ENCODE assay signal across 8 cellular contexts in genomic region chr2:96531872-96532505, GRCh38. TPM values are rescaled to one million over a fixed set of nuclear protein-coding genes. Genes with fewer than 3 reads are reported as not detected.
A peak's percentile ranks its signal among the peaks of the same experiment; 100 is the strongest.
DNase-seq lines count a peak whose midpoint lies in the region; ATAC-seq, FAIRE-seq and TF ChIP-seq lines count a peak whose summit lies in the region.

No MANE protein-coding gene starts in this region.

- TF ChIP-seq POLR2A in esophagus squamous epithelium (IDR thresholded peaks at IDR 0.05), result peak in 3 of 4 donors; percentile 15 to 72 (median 36)

- no peaks in the 10 kb centered on the region for H3K36me3 Mint-ChIP-seq in IgD-negative memory B cell
- H3K36me3 Mint-ChIP-seq in activated T-helper 1 cell treated with anti-CD3 and anti-CD28 coated beads, Interleukin-12 subunit alpha, Interleukin-12 subunit beta, Interleukin-2, Interleukin-4 antibody, amounts not matched to agents 30 ng/mL and 10 ng/mL and 1 ng/mL, durations not matched to agents 14 hours and 24 hours and 36 hours (ENCODE audit: low read depth), result peaks cover 1% of the 10 kb centered on the region

- peak overlapping the region; percentile 70 to 96 (median 92) for H3K27ac ChIP-seq in esophagus squamous epithelium

- H3K36me3 ChIP-seq in esophagus squamous epithelium, result no peaks in the 10 kb centered on the region

- H3K4me3 Mint-ChIP-seq in IgD-negative memory B cell, result peak overlapping the region; percentile 68 to 93 (median 85)
- peak overlapping the region; percentile 78 for H3K4me3 Mint-ChIP-seq in activated T-helper 1 cell treated with anti-CD3 and anti-CD28 coated beads, Interleukin-12 subunit alpha, Interleukin-12 subunit beta, Interleukin-2, Interleukin-4 antibody, amounts not matched to agents 30 ng/mL and 10 ng/mL and 1 ng/mL, durations not matched to agents 14 hours and 24 hours and 36 hours

- peaks cover 0 to 77% (median 0%) of the 10 kb centered on the region in 4 donors for H3K27me3 ChIP-seq in esophagus squamous epithelium

- 5 to 7% methylated on average over 12 to 20 of the region's 23 CpGs for WGBS in esophagus squamous epithelium, 2 donors

- H3K9me3 Mint-ChIP-seq in IgD-negative memory B cell, result no peaks in the 10 kb centered on the region
- H3K9me3 Mint-ChIP-seq in activated T-helper 1 cell treated with anti-CD3 and anti-CD28 coated beads, Interleukin-12 subunit alpha, Interleukin-12 subunit beta, Interleukin-2, Interleukin-4 antibody, amounts not matched to agents 30 ng/mL and 10 ng/mL and 1 ng/mL, durations not matched to agents 14 hours and 24 hours and 36 hours, result no peaks in the 10 kb centered on the region

- peaks cover 15 to 29% (median 25%) of the 10 kb centered on the region in 3 donors for H3K4me1 Mint-ChIP-seq in IgD-negative memory B cell
- H3K4me1 Mint-ChIP-seq in activated T-helper 1 cell treated with anti-CD3 and anti-CD28 coated beads, Interleukin-12 subunit alpha, Interleukin-12 subunit beta, Interleukin-2, Interleukin-4 antibody, amounts not matched to agents 30 ng/mL and 10 ng/mL and 1 ng/mL, durations not matched to agents 14 hours and 24 hours and 36 hours (ENCODE audit: low read depth), result peaks cover 88% of the 10 kb centered on the region

- H3K4me1 ChIP-seq in esophagus squamous epithelium, result peaks cover 56 to 98% (median 84%) of the 10 kb centered on the region in 3 donors

- H3K27ac Mint-ChIP-seq in IgD-negative memory B cell, result peak overlapping the region; percentile 28 to 90 (median 86)
- peak overlapping the region; percentile 86 for H3K27ac Mint-ChIP-seq in activated T-helper 1 cell treated with anti-CD3 and anti-CD28 coated beads, Interleukin-12 subunit alpha, Interleukin-12 subunit beta, Interleukin-2, Interleukin-4 antibody, amounts not matched to agents 30 ng/mL and 10 ng/mL and 1 ng/mL, durations not matched to agents 14 hours and 24 hours and 36 hours

- no peak for TF ChIP-seq CTCF in esophagus squamous epithelium (IDR thresholded peaks at IDR 0.05)

- no peaks in the 10 kb centered on the region for H3K27me3 Mint-ChIP-seq in IgD-negative memory B cell
- peaks cover 1% of the 10 kb centered on the region for H3K27me3 Mint-ChIP-seq in activated T-helper 1 cell treated with anti-CD3 and anti-CD28 coated beads, Interleukin-12 subunit alpha, Interleukin-12 subunit beta, Interleukin-2, Interleukin-4 antibody, amounts not matched to agents 30 ng/mL and 10 ng/mL and 1 ng/mL, durations not matched to agents 14 hours and 24 hours and 36 hours (ENCODE audit: insufficient read depth)

- H3K4me3 ChIP-seq in esophagus squamous epithelium, result peak overlapping the region in 3 of 4 donors; percentile 24 to 61 (median 33)

- FAIRE-seq in GM18507 (lab: Jason Lieb, UNC), result peak; percentile 93
- peak; percentile 92 for FAIRE-seq in RCC 7860 (lab: Jason Lieb, UNC)

- intact Hi-C loops in activated T-helper 1 cell treated with anti-CD3 and anti-CD28 coated beads, Interleukin-12 subunit alpha, Interleukin-12 subunit beta, Interleukin-2, Interleukin-4 antibody, amounts not matched to agents 30 ng/mL and 10 ng/mL and 1 ng/mL, durations not matched to agents 14 hours and 24 hours and 36 hours (cut with micrococcal nuclease), result loop anchor here (1.0 kb wide), 1 partner anchor 8 kb away; no protein-coding TSS in a partner anchor
- intact Hi-C loops in esophagus squamous epithelium (cut with DNase I), result loop anchor here (10.0 kb wide), 1 partner anchor 233 kb away; the partner anchor contains the start of gene CNNM4

- no peak for ATAC-seq in GM21360 (IDR thresholded peaks at IDR 0.05; ENCODE audit: unreplicated experiment)

- peak; percentile 57 for DNase-seq in GM18507 (ENCODE audit: extremely low spot score, insufficient read length, low read depth)
- DNase-seq in RCC 7860 (ENCODE audit: low spot score), result peak; percentile 99
- DNase-seq in activated T-helper 1 cell treated with anti-CD3 and anti-CD28 coated beads, Interleukin-12 subunit alpha, Interleukin-12 subunit beta, Interleukin-2, Interleukin-4 antibody, amounts not matched to agents 30 ng/mL and 10 ng/mL and 1 ng/mL, durations not matched to agents 14 hours and 24 hours and 36 hours (ENCODE audit: low spot score), result peak; percentile 73
- DNase-seq in esophagus squamous epithelium (lab: John Stamatoyannopoulos, UW), result peak; percentile 66
- peak; percentile 99 for DNase-seq in myocyte (ENCODE audit: low read depth)
- DNase-seq in stimulated activated CD8-positive, alpha-beta memory T cell treated with anti-CD3 and anti-CD28 coated beads, Interleukin-4, amount 100 ng/mL, for 48 hours, result peak; percentile 89

- H3K9me3 ChIP-seq in esophagus squamous epithelium, result no peaks in the 10 kb centered on the region

RNA-seq across cellular contexts. Expression of gene ARID5A, which starts 4.6 kb away (rescaled TPM):
- polyA plus RNA-seq in IgD-negative memory B cell, result 62.3 TPM
- total RNA-seq in activated T-helper 1 cell treated with anti-CD3 and anti-CD28 coated beads, Interleukin-12 subunit alpha, Interleukin-12 subunit beta, Interleukin-2, Interleukin-4 antibody, amounts not matched to agents 30 ng/mL and 10 ng/mL and 1 ng/mL, durations not matched to agents 14 hours and 24 hours and 36 hours, result 233 and 240 TPM in 2 replicates
- 10 to 100 TPM in 1 of 4 donors, 1 to 10 TPM in 3; 2.8 to 25.9 (median 5.7) TPM for total RNA-seq in esophagus squamous epithelium
- total RNA-seq in myocyte, result 21.9 and 73.8 TPM in 2 replicates
- 7.3 TPM for polyA plus RNA-seq in myocyte (2012)

RNA-seq across cellular contexts. Expression of gene NEURL3, which starts 26.8 kb away (rescaled TPM):
- polyA plus RNA-seq in IgD-negative memory B cell, result not detected
- 0.54 and 0.75 TPM in 2 replicates for total RNA-seq in activated T-helper 1 cell treated with anti-CD3 and anti-CD28 coated beads, Interleukin-12 subunit alpha, Interleukin-12 subunit beta, Interleukin-2, Interleukin-4 antibody, amounts not matched to agents 30 ng/mL and 10 ng/mL and 1 ng/mL, durations not matched to agents 14 hours and 24 hours and 36 hours
- not detected for total RNA-seq in esophagus squamous epithelium
- total RNA-seq in myocyte, result not detected in 2 replicates
- not detected for polyA plus RNA-seq in myocyte (2012)
